17 cellular contexts compared by ENCODE assay signal in genomic region chr2:216881411-216881810, GRCh38. TPM values are rescaled to one million over a fixed set of nuclear protein-coding genes. Genes with fewer than 3 reads are reported as not detected.
DNase-seq lines count a peak whose midpoint lies in the region; ATAC-seq, FAIRE-seq and TF ChIP-seq lines count a peak whose summit lies in the region.
"Had no signal": no experiment of that assay in that cellular context is flagged by ENCODE, and none has a peak within 500 bp of the region (broad histone marks: within the 10 kb centered on the region; RNA-seq: fewer than 3 reads in every experiment).

No MANE protein-coding gene starts in this region.

- no peak for TF ChIP-seq RAD21 in HepG2 (CRISPR knock-in tag; IDR thresholded peaks at IDR 0.05)

- no peak overlapping the region for H2AFZ ChIP-seq in HepG2 (ENCODE audit: low read length)

- H3K4me2 ChIP-seq in HepG2 (ENCODE audit: low read depth, low read length) = no peak overlapping the region
- H3K4me2 ChIP-seq: KMS-11 had no signal

- H3K79me2 ChIP-seq in HepG2 (ENCODE audit: insufficient read depth, low read length) = no peaks in the 10 kb centered on the region

- no peaks in the 10 kb centered on the region for H3K36me3 ChIP-seq in psoas muscle (ENCODE audit: insufficient read depth in 1 of 2, low read depth in 1 of 2)
- H3K36me3 ChIP-seq in HepG2 (replicated peaks in 1 of 2; ENCODE audit: control insufficient read depth in 1 of 2, insufficient read depth in 2 of 2, low read length in 2 of 2) = no peaks in the 10 kb centered on the region

- H3K27me3 Mint-ChIP-seq in activated naive CD4-positive, alpha-beta T cell treated with anti-CD3 and anti-CD28 coated beads, Interleukin-2, amount 10 ng/mL, durations not matched to agents 7 days and 5 days = peaks cover 12% of the 10 kb centered on the region
- H3K27me3 Mint-ChIP-seq in dendritic cell treated with granulocyte-macrophage colony-stimulating factor and Interleukin-4, amounts not matched to agents 40 ng/mL and 50 ng/mL, for 4 days = peaks cover 9% of the 10 kb centered on the region

- H4K20me1 ChIP-seq in HepG2 (ENCODE audit: insufficient read depth, low read length) = no peaks in the 10 kb centered on the region

- no peak overlapping the region for H3K4me3 ChIP-seq in psoas muscle
- no peak overlapping the region for H3K4me3 ChIP-seq in HepG2 (replicated peaks in 1 of 3; ENCODE audit: insufficient read depth in 1 of 3, low read depth in 2 of 3, low read length in 3 of 3)

- H3K27ac Mint-ChIP-seq in activated naive CD4-positive, alpha-beta T cell treated with anti-CD3 and anti-CD28 coated beads, Interleukin-2, amount 10 ng/mL, durations not matched to agents 7 days and 5 days = peak overlapping the region; percentile 42
- peak overlapping the region; percentile 42 for H3K27ac Mint-ChIP-seq in dendritic cell treated with granulocyte-macrophage colony-stimulating factor and Interleukin-4, amounts not matched to agents 40 ng/mL and 50 ng/mL, for 4 days

- no peak for FAIRE-seq in HepG2 (lab: Jason Lieb, UNC)
- FAIRE-seq: H54 had no signal

- H3K9me3 ChIP-seq in psoas muscle = no peaks in the 10 kb centered on the region
- no peaks in the 10 kb centered on the region for H3K9me3 ChIP-seq in HepG2 (ENCODE audit: low read length)

- peaks cover 81% of the 10 kb centered on the region for H3K4me1 ChIP-seq in psoas muscle
- H3K4me1 ChIP-seq in HepG2 (ENCODE audit: insufficient read depth, low read length) = peaks cover 7% of the 10 kb centered on the region; the same call in 1 of the 2 replicates

- H3K9me3 Mint-ChIP-seq in activated naive CD4-positive, alpha-beta T cell treated with anti-CD3 and anti-CD28 coated beads, Interleukin-2, amount 10 ng/mL, durations not matched to agents 7 days and 5 days = peaks cover 15% of the 10 kb centered on the region
- no peaks in the 10 kb centered on the region for H3K9me3 Mint-ChIP-seq in dendritic cell treated with granulocyte-macrophage colony-stimulating factor and Interleukin-4, amounts not matched to agents 40 ng/mL and 50 ng/mL, for 4 days

- TF ChIP-seq CTCF in psoas muscle (IDR thresholded peaks at IDR 0.05) = no peak
- TF ChIP-seq CTCF in HepG2 (CRISPR knock-in tag; IDR thresholded peaks at IDR 0.05) = no peak

- peak overlapping the region; percentile 90 for H3K27ac ChIP-seq in psoas muscle
- H3K27ac ChIP-seq in HepG2 (ENCODE audit: extremely low read length, insufficient read depth, low read length) = no peak overlapping the region
- H3K27ac ChIP-seq: C4-2B, KMS-11 had no signal

- BruUV-seq in HepG2 (replicated peaks; lab: Mats Ljungman, UMichigan) = no TSS peak

- CTCF ChIA-PET in activated naive CD4-positive, alpha-beta T cell treated with anti-CD3 and anti-CD28 coated beads, Interleukin-2, amount 10 ng/mL, durations not matched to agents 7 days and 5 days (lab: Charles Lee) = no interaction called here
- CTCF ChIA-PET in HepG2 (lab: Yijun Ruan, JAX; ENCODE audit: low intra/inter-chr PET ratio, low total read pairs) = no interaction called here

- peaks cover 43% of the 10 kb centered on the region for H3K4me1 Mint-ChIP-seq in activated naive CD4-positive, alpha-beta T cell treated with anti-CD3 and anti-CD28 coated beads, Interleukin-2, amount 10 ng/mL, durations not matched to agents 7 days and 5 days
- peaks cover 25% of the 10 kb centered on the region for H3K4me1 Mint-ChIP-seq in dendritic cell treated with granulocyte-macrophage colony-stimulating factor and Interleukin-4, amounts not matched to agents 40 ng/mL and 50 ng/mL, for 4 days (ENCODE audit: low read depth)

- H3K27me3 ChIP-seq in psoas muscle (ENCODE audit: insufficient read depth in 3 of 3, low read length in 2 of 3) (no peaks in the 10 kb centered on the region), HepG2 (ENCODE audit: control insufficient read depth in 1 of 2, insufficient read depth in 2 of 2, low read length in 2 of 2) (peaks cover 0 to 11% of the 10 kb centered on the region in 2 experiments; a peak in 2 of 5 replicates)

- no peak overlapping the region for H3K4me3 Mint-ChIP-seq in activated naive CD4-positive, alpha-beta T cell treated with anti-CD3 and anti-CD28 coated beads, Interleukin-2, amount 10 ng/mL, durations not matched to agents 7 days and 5 days
- no peak overlapping the region for H3K4me3 Mint-ChIP-seq in dendritic cell treated with granulocyte-macrophage colony-stimulating factor and Interleukin-4, amounts not matched to agents 40 ng/mL and 50 ng/mL, for 4 days

- WGBS in psoas muscle, 3 donors = 32 to 35% (median 32%) methylated on average over 4 of the region's 4 CpGs
- 68% methylated on average over 4 of the region's 4 CpGs for WGBS in HepG2 (ENCODE audit: low lambda C conversion rate)

- no peak for DNase-seq in activated naive CD4-positive, alpha-beta T cell treated with anti-CD3 and anti-CD28 coated beads, Interleukin-2, amount 10 ng/mL, durations not matched to agents 7 days and 5 days
- DNase-seq in activated naive CD4-positive, alpha-beta T cell treated with anti-CD3 and anti-CD28 coated beads, Interleukin-2, amount 50 U/mL, for 16 hours = no peak
- DNase-seq in OCI-M1 (lab: John Stamatoyannopoulos, UW) = peak; percentile 55
- DNase-seq in psoas muscle = peak; percentile 41 to 73
- DNase-seq in HepG2 (ENCODE audit: low spot score) = no peak
- DNase-seq: DMS79, NCI-H187, NCI-H2107, NCI-H510A, NCI-H774, Right ventricle myocardium superior had no signal

- TF ChIP-seq EP300 in HepG2 (IDR thresholded peaks at IDR 0.05; ENCODE audit: low read depth in 2 of 2, low read length in 2 of 2) = no peak
- no peak for TF ChIP-seq EP300 in HepG2 (CRISPR knock-in tag; IDR thresholded peaks at IDR 0.05; ENCODE audit: borderline replicate concordance)

- no peak for TF ChIP-seq POLR2A in HepG2 (IDR thresholded peaks at IDR 0.05; ENCODE audit: insufficient read depth in 1 of 2, low read depth in 2 of 2, low read length in 2 of 2)

- POLR2A ChIA-PET in HepG2 (lab: Yijun Ruan, JAX) = no interaction called here

- peaks cover 18% of the 10 kb centered on the region for H3K36me3 Mint-ChIP-seq in activated naive CD4-positive, alpha-beta T cell treated with anti-CD3 and anti-CD28 coated beads, Interleukin-2, amount 10 ng/mL, durations not matched to agents 7 days and 5 days
- no peaks in the 10 kb centered on the region for H3K36me3 Mint-ChIP-seq in dendritic cell treated with granulocyte-macrophage colony-stimulating factor and Interleukin-4, amounts not matched to agents 40 ng/mL and 50 ng/mL, for 4 days (ENCODE audit: low read depth)

- in situ Hi-C loops in HepG2 (cut with HindIII; ENCODE audit: extremely low pct_ligation_motif_present, low pct_unique_long_range_greater_than_20kb) = no loop called here

- ATAC-seq in psoas muscle (peak; percentile 64 to 75 (median 68)), HepG2 (no peak), GM19452 (IDR thresholded peaks at IDR 0.05; ENCODE audit: unreplicated experiment) (no peak)

- H3K9ac ChIP-seq in HepG2 (ENCODE audit: insufficient read depth, low read depth, low read length) = no peak overlapping the region
- H3K9ac ChIP-seq: KMS-11 had no signal

- intact Hi-C loops in dendritic cell treated with granulocyte-macrophage colony-stimulating factor and Interleukin-4, amounts not matched to agents 40 ng/mL and 50 ng/mL, for 4 days (cut with micrococcal nuclease) = no loop called here
- intact Hi-C loops in psoas muscle (cut with DNase I) = loop anchor here (5.0 to 10.0 kb wide), 3 partner anchors 74 to 633 kb away; no protein-coding TSS in a partner anchor
- intact Hi-C loops in HepG2 (cut with micrococcal nuclease; ENCODE audit: unreplicated experiment) = no loop called here

TF ChIP-seq in HepG2, 621 proteins besides CTCF, POLR2A, EP300 and RAD21:
- TF ChIP-seq ZNF335 (CRISPR knock-in tag; IDR thresholded peaks at IDR 0.05) (no peak), NFKBIZ (CRISPR knock-in tag; IDR thresholded peaks at IDR 0.05) (no peak), FLYWCH1 (CRISPR knock-in tag; IDR thresholded peaks at IDR 0.05) (no peak), SRF (IDR thresholded peaks at IDR 0.05; ENCODE audit: low read depth, low read length) (no peak)

RNA-seq across cellular contexts. Expression of gene TNP1, which starts 21.5 kb away (rescaled TPM):
- total RNA-seq in psoas muscle = not detected
- not detected for polyA plus RNA-seq in psoas muscle
- total RNA-seq in HepG2 (2016; rRNA removed; fragmentation: Illumina TruSeq; extraction: Trizol) = not detected in 2 replicates
- total RNA-seq in HepG2 (2016; cell fraction: cytosol; rRNA removed; fragmentation: Illumina TruSeq; extraction: Trizol; ENCODE audit: low read depth) = not detected in 2 replicates
- total RNA-seq in HepG2 (2016; cell fraction: insoluble cytoplasmic fraction; rRNA removed; fragmentation: Illumina TruSeq; extraction: Trizol) = not detected in 2 replicates
- total RNA-seq in HepG2 (2016; cell fraction: membrane; rRNA removed; fragmentation: Illumina TruSeq; extraction: Trizol) = not detected in 2 replicates
- total RNA-seq in HepG2 (2016; cell fraction: nucleus; rRNA removed; fragmentation: Illumina TruSeq; extraction: Trizol) = not detected in 2 replicates
- not detected in 2 replicates for polyA plus RNA-seq in HepG2 (2011; rRNA removed)
- not detected in 2 replicates for polyA plus RNA-seq in HepG2 (2011; cell fraction: cytosol; rRNA removed)
- polyA plus RNA-seq in HepG2 (2011; cell fraction: nucleus; rRNA removed) = not detected in 2 replicates
- polyA plus RNA-seq in HepG2 (2012) = not detected in 2 replicates
- 0.45 TPM in 1 of 2 replicates, not detected in the other for polyA plus RNA-seq in HepG2 (2016; cell fraction: cytosol; fragmentation: Illumina TruSeq; extraction: Trizol; ENCODE audit: low read depth)
- polyA plus RNA-seq in HepG2 (2016; cell fraction: insoluble cytoplasmic fraction; fragmentation: Illumina TruSeq; extraction: Trizol; ENCODE audit: low read depth) = not detected in 2 replicates
- polyA plus RNA-seq in HepG2 (2016; cell fraction: membrane; fragmentation: Illumina TruSeq; extraction: Trizol; ENCODE audit: low read depth) = not detected in 2 replicates
- polyA plus RNA-seq in HepG2 (2016; cell fraction: nucleus; fragmentation: Illumina TruSeq; extraction: Trizol; ENCODE audit: insufficient read depth, low read depth) = not detected in 2 replicates
- polyA minus RNA-seq in HepG2 (2011; rRNA and poly(A)+ RNA removed; ENCODE audit: low replicate concordance) = not detected in 2 replicates
- not detected in 2 replicates for polyA minus RNA-seq in HepG2 (2011; cell fraction: cytosol; rRNA and poly(A)+ RNA removed)
- not detected in 2 replicates for polyA minus RNA-seq in HepG2 (2011; cell fraction: nucleus; rRNA and poly(A)+ RNA removed)
- total RNA-seq: OCI-LY7, Right ventricle myocardium superior had no signal

Comparison
In these comparisons a context has a peak if more than half of its experiments do, and no peak if none do; other contexts are left out.
1. DNase-seq: peak in OCI-M1 (single experiment) and psoas muscle (2 of 2); none in activated naive CD4-positive, alpha-beta T cell treated with anti-CD3 and anti-CD28 coated beads, Interleukin-2, amount 10 ng/mL, durations not matched to agents 7 days and 5 days (single experiment), activated naive CD4-positive, alpha-beta T cell treated with anti-CD3 and anti-CD28 coated beads, Interleukin-2, amount 50 U/mL, for 16 hours (single experiment) and HepG2 (single experiment).
2. ATAC-seq: peak in psoas muscle (4 of 4); none in HepG2 (single experiment) and GM19452 (single experiment).
3. intact Hi-C loops: an anchor here in psoas muscle (5.0 to 10.0 kb wide); none called in dendritic cell treated with granulocyte-macrophage colony-stimulating factor and Interleukin-4, amounts not matched to agents 40 ng/mL and 50 ng/mL, for 4 days and HepG2.